11 cellular contexts compared by ENCODE assay signal in genomic region chr17:39536468-39536867, GRCh38.
A peak's percentile ranks its signal among the peaks of the same experiment; 100 is the strongest.
DNase-seq lines count a peak whose midpoint lies in the region; ATAC-seq and TF ChIP-seq lines count a peak whose summit lies in the region.
"Had no signal": no experiment of that assay in that cellular context is flagged by ENCODE, and none has a peak within 500 bp of the region (broad histone marks: within the 10 kb centered on the region; RNA-seq: fewer than 3 reads in every experiment).

No MANE protein-coding gene starts in this region.

- H2AFZ ChIP-seq in Karpas-422 (ENCODE audit: low read length), result no peak overlapping the region

- H4K5ac ChIP-seq in mesendoderm (ENCODE audit: low read length), result no peak overlapping the region

- no peak overlapping the region for H2BK120ac ChIP-seq in mesendoderm (ENCODE audit: low read depth, low read length)

- H3K23ac ChIP-seq in mesendoderm (ENCODE audit: low read length), result no peak overlapping the region

- H3K27ac ChIP-seq in Karpas-422 (ENCODE audit: low read length) (peak overlapping the region; percentile 2; the same call in 1 of the 2 replicates), mesendoderm (ENCODE audit: low read depth, low read length) (no peak overlapping the region), stomach (no peak overlapping the region)

- H3K79me2 ChIP-seq in Karpas-422 (ENCODE audit: low read length) (no peaks in the 10 kb centered on the region), mesendoderm (ENCODE audit: control insufficient read depth, insufficient read depth, low read length) (no peaks in the 10 kb centered on the region)

- H3K4me3 ChIP-seq in Karpas-422 (ENCODE audit: low read length) (no peak overlapping the region), mesendoderm (ENCODE audit: low read length) (no peak overlapping the region), stomach (no peak overlapping the region)
- H3K4me3 ChIP-seq: HAP-1 had no signal

- no peak overlapping the region for H2BK5ac ChIP-seq in mesendoderm (ENCODE audit: low read length)

- no peak overlapping the region for H4K8ac ChIP-seq in mesendoderm (ENCODE audit: low read depth, low read length)

- no peak for ATAC-seq in HG03039 (IDR thresholded peaks at IDR 0.05; ENCODE audit: unreplicated experiment)
- ATAC-seq: CD8-positive, alpha-beta T cell had no signal

- H2BK15ac ChIP-seq in mesendoderm (replicated peaks; ENCODE audit: low read depth), result no peak overlapping the region

- TF ChIP-seq POLR2A in stomach (IDR thresholded peaks at IDR 0.05), result no peak

- H3K9me2 ChIP-seq in Karpas-422 (replicated peaks; ENCODE audit: insufficient read depth, low read length), result no peaks in the 10 kb centered on the region

- H3K9ac ChIP-seq in Karpas-422 (ENCODE audit: low read length), result no peak overlapping the region
- H3K9ac ChIP-seq in mesendoderm (ENCODE audit: low read length), result no peak overlapping the region

- H3K9me3 ChIP-seq in Karpas-422 (ENCODE audit: low read length), result no peaks in the 10 kb centered on the region
- H3K9me3 ChIP-seq in stomach, result no peaks in the 10 kb centered on the region
- H3K9me3 ChIP-seq: HAP-1 had no signal

- H3K4me2 ChIP-seq in Karpas-422 (ENCODE audit: low read depth, low read length, poor library complexity, severe bottlenecking) (no peak overlapping the region), mesendoderm (ENCODE audit: low read length) (no peak overlapping the region)

- H3K79me1 ChIP-seq in mesendoderm (ENCODE audit: low read length), result no peaks in the 10 kb centered on the region

- no peak for TF ChIP-seq EP300 in stomach (IDR thresholded peaks at IDR 0.05)

- H3K4ac ChIP-seq in mesendoderm (ENCODE audit: low read depth, low read length), result no peak overlapping the region

- no peak overlapping the region for H3K56ac ChIP-seq in mesendoderm (ENCODE audit: low read length)

- H3K4me1 ChIP-seq in Karpas-422 (ENCODE audit: low read length), result no peaks in the 10 kb centered on the region
- peaks cover 11% of the 10 kb centered on the region for H3K4me1 ChIP-seq in mesendoderm (ENCODE audit: control insufficient read depth, low read depth, low read length)
- peaks cover 0 to 36% (median 3%) of the 10 kb centered on the region in 4 donors for H3K4me1 ChIP-seq in stomach
- H3K4me1 ChIP-seq: HAP-1 had no signal

- TF ChIP-seq CTCF in stomach (IDR thresholded peaks at IDR 0.05), result no peak

- intact Hi-C loops in stomach (cut with DNase I; ENCODE audit: low total_unique reads), result no loop called here

- no peak overlapping the region for H3K18ac ChIP-seq in mesendoderm (ENCODE audit: low read length)

- H3K27me3 ChIP-seq in Karpas-422 (ENCODE audit: low read length) (no peaks in the 10 kb centered on the region), mesendoderm (ENCODE audit: insufficient read depth, low read length, poor library complexity) (no peaks in the 10 kb centered on the region), stomach (no peaks in the 10 kb centered on the region)

- no peak for DNase-seq in Karpas-422
- DNase-seq in OCI-M1 (lab: John Stamatoyannopoulos, UW), result peak; percentile 89
- peak; percentile 64 for DNase-seq in amniotic epithelial cell (ENCODE audit: low read depth)
- peak; percentile 77 for DNase-seq in mesendoderm
- no peak for DNase-seq in stomach
- no peak for DNase-seq in COLO668 (lab: John Stamatoyannopoulos, UW; ENCODE audit: unreplicated experiment)
- DNase-seq: CD8-positive, alpha-beta T cell; DMS53; GF-D8 had no signal

- H4K20me1 ChIP-seq in Karpas-422 (ENCODE audit: insufficient read depth, low read depth, low read length), result no peaks in the 10 kb centered on the region

- H2AK5ac ChIP-seq in mesendoderm (ENCODE audit: low read length), result no peak overlapping the region

- H3K36me3 ChIP-seq in Karpas-422 (ENCODE audit: insufficient read depth, low read length) (peaks cover 9% of the 10 kb centered on the region; the same call in 1 of the 2 replicates), mesendoderm (ENCODE audit: control insufficient read depth, insufficient read depth, low read length) (no peaks in the 10 kb centered on the region), stomach (peaks cover 3 to 12% (median 10%) of the 10 kb centered on the region in 4 donors)

Comparison
In these comparisons a context has a peak if more than half of its experiments do, and no peak if none do; other contexts are left out.
1. DNase-seq: peak in OCI-M1 (single experiment), amniotic epithelial cell (single experiment) and mesendoderm (single experiment); none in Karpas-422 (single experiment), stomach (single experiment) and COLO668 (single experiment).